11 cellular contexts compared by ENCODE assay signal in the genomic region with DNA sequence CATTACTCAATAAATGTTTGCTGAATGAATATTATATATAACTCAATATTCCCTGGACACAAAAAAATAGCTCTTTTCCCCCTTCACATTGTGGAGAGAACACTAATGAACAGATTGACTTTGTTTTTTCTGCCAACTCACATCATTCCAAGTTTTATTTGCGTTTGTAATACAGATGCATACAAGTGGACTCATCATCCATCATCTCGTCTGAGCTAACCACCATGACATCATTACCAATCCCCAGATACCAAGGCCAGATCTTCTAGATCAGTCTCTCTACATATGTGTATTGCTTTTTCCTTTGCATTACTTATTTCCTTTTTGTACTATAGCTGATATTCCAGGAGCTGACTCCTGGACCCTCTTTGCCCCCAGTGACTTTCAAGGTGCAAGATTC.
A peak's percentile ranks its signal among the peaks of the same experiment; 100 is the strongest.
DNase-seq lines count a peak whose midpoint lies in the region; ATAC-seq and TF ChIP-seq lines count a peak whose summit lies in the region.
"Had no signal": no experiment of that assay in that cellular context is flagged by ENCODE, and none has a peak within 500 bp of the region (broad histone marks: within the 10 kb centered on the region; RNA-seq: fewer than 3 reads in every experiment).

No MANE protein-coding gene starts in this region.

- H3K9ac ChIP-seq in GM23248 (no peak overlapping the region), SK-N-SH (no peak overlapping the region), parathyroid adenoma (no peak overlapping the region)

- no peak for ATAC-seq in GM18520 (IDR thresholded peaks at IDR 0.05; ENCODE audit: unreplicated experiment)
- ATAC-seq: CD8-positive, alpha-beta T cell had no signal

- no peak overlapping the region; the same call in 1 of the 2 replicates for H3K27ac ChIP-seq in GM23248
- H3K27ac ChIP-seq in SK-N-SH (ENCODE audit: low read depth in 2 of 2, low read length in 1 of 2): peak overlapping the region in 1 of 2 experiments; percentile 33; a peak in 1 of 4 replicates
- peak overlapping the region; percentile 4 for H3K27ac ChIP-seq in parathyroid adenoma
- no peak overlapping the region for H3K27ac ChIP-seq in WERI-Rb-1

- H3K9me2 ChIP-seq in GM23248 (ENCODE audit: insufficient read depth) (no peaks in the 10 kb centered on the region), SK-N-SH (no peaks in the 10 kb centered on the region)

- H3K27me3 ChIP-seq in GM23248 (replicated peaks; ENCODE audit: insufficient read depth) (no peaks in the 10 kb centered on the region), SK-N-SH (ENCODE audit: insufficient read depth) (no peaks in the 10 kb centered on the region), parathyroid adenoma (ENCODE audit: control insufficient read depth, insufficient read depth, low read length) (no peaks in the 10 kb centered on the region), WERI-Rb-1 (ENCODE audit: insufficient read depth, low read depth, severe bottlenecking) (no peaks in the 10 kb centered on the region)

- WGBS in GM23248 (ENCODE audit: low coverage in 1 of 2, low lambda C conversion rate in 2 of 2, missing lambda C conversion rate in 2 of 2), 2 experiments: 0 to 8% methylated on average over 2 of the region's 2 CpGs
- WGBS in SK-N-SH (ENCODE audit: low lambda C conversion rate): 38% methylated on average over 2 of the region's 2 CpGs

- no peak overlapping the region for H3K4me3 ChIP-seq in GM23248
- H3K4me3 ChIP-seq in SK-N-SH (ENCODE audit: low read depth in 2 of 2, low read length in 1 of 2): no peak overlapping the region
- H3K4me3 ChIP-seq in fibroblast of pulmonary artery (replicated peaks; ENCODE audit: low read depth, low read length): no peak overlapping the region
- H3K4me3 ChIP-seq in parathyroid adenoma (ENCODE audit: low read depth, low read length): no peak overlapping the region
- H3K4me3 ChIP-seq in WERI-Rb-1 (ENCODE audit: low read depth, low read length): no peak overlapping the region

- POLR2A ChIA-PET in SK-N-SH (lab: Yijun Ruan, JAX): interaction anchor here (0.7 kb wide), 1 partner anchor 673 kb away, joined by 4 read pairs; no protein-coding TSS in a partner anchor

- H4K20me1 ChIP-seq in GM23248 (ENCODE audit: insufficient read depth) (no peaks in the 10 kb centered on the region), SK-N-SH (ENCODE audit: insufficient read depth) (no peaks in the 10 kb centered on the region)

- H3K79me2 ChIP-seq in GM23248 (ENCODE audit: insufficient read depth): no peaks in the 10 kb centered on the region
- H3K79me2 ChIP-seq in SK-N-SH (ENCODE audit: insufficient read depth): no peaks in the 10 kb centered on the region
- no peaks in the 10 kb centered on the region for H3K79me2 ChIP-seq in parathyroid adenoma

- H3K36me3 ChIP-seq in GM23248 (ENCODE audit: low read depth) (no peaks in the 10 kb centered on the region), SK-N-SH (replicated peaks in 1 of 2; ENCODE audit: control insufficient read depth in 1 of 2, insufficient read depth in 2 of 2, low read length in 1 of 2) (no peaks in the 10 kb centered on the region), parathyroid adenoma (ENCODE audit: control insufficient read depth, insufficient read depth, low read length) (no peaks in the 10 kb centered on the region), WERI-Rb-1 (no peaks in the 10 kb centered on the region)

- H3K9me3 ChIP-seq in GM23248 (ENCODE audit: low read depth): no peaks in the 10 kb centered on the region
- H3K9me3 ChIP-seq in SK-N-SH: no peaks in the 10 kb centered on the region
- no peaks in the 10 kb centered on the region for H3K9me3 ChIP-seq in parathyroid adenoma (ENCODE audit: control insufficient read depth, low read length)
- no peaks in the 10 kb centered on the region for H3K9me3 ChIP-seq in WERI-Rb-1 (ENCODE audit: severe bottlenecking)

- TF ChIP-seq CTCF in SK-N-SH (IDR thresholded peaks at IDR 0.05) (no peak), fibroblast of pulmonary artery (IDR thresholded peaks at IDR 0.05; ENCODE audit: low read length, missing control alignments) (no peak), parathyroid adenoma (IDR thresholded peaks at IDR 0.05) (no peak), WERI-Rb-1 (IDR thresholded peaks at IDR 0.05; ENCODE audit: low read depth, low read length) (no peak)

- H3K4me2 ChIP-seq in GM23248 (ENCODE audit: unreplicated experiment): peak overlapping the region; percentile 15
- no peak overlapping the region for H3K4me2 ChIP-seq in SK-N-SH
- no peak overlapping the region for H3K4me2 ChIP-seq in parathyroid adenoma (ENCODE audit: low read length)

- H2AFZ ChIP-seq in GM23248 (no peak overlapping the region), SK-N-SH (ENCODE audit: low read depth) (no peak overlapping the region), parathyroid adenoma (peak overlapping the region; percentile 43)

- H3F3A ChIP-seq in GM23248 (ENCODE audit: insufficient read depth) (peaks cover 14% of the 10 kb centered on the region; the same call in 1 of the 2 replicates), SK-N-SH (replicated peaks; ENCODE audit: insufficient read depth) (no peaks in the 10 kb centered on the region)

- no peak for TF ChIP-seq EP300 in SK-N-SH (IDR thresholded peaks at IDR 0.05; ENCODE audit: borderline replicate concordance in 1 of 2, low read depth in 1 of 2, low read length in 1 of 2)

- in situ Hi-C loops in GM23248 (cut with MboI): no loop called here

- DNase-seq in GM23248 (peak; percentile 69), SK-N-SH (no peak), fibroblast of pulmonary artery (ENCODE audit: low read depth) (peak; percentile 61), WERI-Rb-1 (no peak), A172 (ENCODE audit: low spot score) (no peak), iPS-NIHi7 (ENCODE audit: extremely low spot score) (no peak)
- DNase-seq: activated naive CD4-positive, alpha-beta T cell; CD8-positive, alpha-beta T cell; NCI-H774 had no signal

- H3K4me1 ChIP-seq in GM23248 (ENCODE audit: insufficient read depth) (peaks cover 15% of the 10 kb centered on the region), SK-N-SH (ENCODE audit: control insufficient read depth in 1 of 2, insufficient read depth in 2 of 2, low read depth in 1 of 2, low read length in 1 of 2) (peaks cover 0 to 17% of the 10 kb centered on the region in 2 experiments; a peak in 2 of 4 replicates), parathyroid adenoma (peaks cover 11% of the 10 kb centered on the region)

- CTCF ChIA-PET in SK-N-SH (lab: Yijun Ruan, JAX): interaction anchor here (0.6 to 1.7 kb wide), 2 partner anchors 21 to 23 kb away, joined by 3 to 5 read pairs; no protein-coding TSS in a partner anchor

- no peak for TF ChIP-seq RAD21 in SK-N-SH (IDR thresholded peaks at IDR 0.05; ENCODE audit: low read length)

TF ChIP-seq in SK-N-SH, 30 proteins besides CTCF, POLR2A, EP300 and RAD21 (continues in another document):
- TF ChIP-seq EZH2phosphoT487 (IDR thresholded peaks at IDR 0.05; ENCODE audit: borderline replicate concordance, low read depth) (no peak), GATA2 (CRISPR knock-in tag; IDR thresholded peaks at IDR 0.05) (no peak), TCF12 (IDR thresholded peaks at IDR 0.05) (peak; percentile 67; the same call in 1 of the 2 replicates), MXI1 (IDR thresholded peaks at IDR 0.05; ENCODE audit: low read depth, low read length) (no peak), TEAD4 (IDR thresholded peaks at IDR 0.05; ENCODE audit: borderline replicate concordance, insufficient read depth) (no peak), TAF1 (IDR thresholded peaks at IDR 0.05; ENCODE audit: borderline replicate concordance, low read depth, low read length) (no peak), RFX5 (IDR thresholded peaks at IDR 0.05; ENCODE audit: low read length) (no peak), GABPA (IDR thresholded peaks at IDR 0.05; ENCODE audit: low read depth) (no peak), JUND (IDR thresholded peaks at IDR 0.05) (peak; percentile 30; the same call in 1 of the 2 replicates), YY1 (IDR thresholded peaks at IDR 0.05; ENCODE audit: low read depth) (no peak), RCOR1 (IDR thresholded peaks at IDR 0.05; ENCODE audit: low read length) (no peak), NFIC (IDR thresholded peaks at IDR 0.05; ENCODE audit: borderline replicate concordance) (peak; percentile 28; the same call in 1 of the 2 replicates), FOXM1 (IDR thresholded peaks at IDR 0.05; ENCODE audit: low read depth) (no peak), FOSL2 (IDR thresholded peaks at IDR 0.05; ENCODE audit: borderline replicate concordance, low read depth) (no peak), POLR2AphosphoS5 (IDR thresholded peaks at IDR 0.05; ENCODE audit: low read depth, low read length) (no peak), SIN3A (IDR thresholded peaks at IDR 0.05; ENCODE audit: borderline replicate concordance, low read depth, low read length) (no peak), CHD2 (IDR thresholded peaks at IDR 0.05; ENCODE audit: low read length, partially characterized antibody) (no peak), FOXJ3 (CRISPR knock-in tag; IDR thresholded peaks at IDR 0.05) (no peak)
- TF ChIP-seq, protein P1, sequence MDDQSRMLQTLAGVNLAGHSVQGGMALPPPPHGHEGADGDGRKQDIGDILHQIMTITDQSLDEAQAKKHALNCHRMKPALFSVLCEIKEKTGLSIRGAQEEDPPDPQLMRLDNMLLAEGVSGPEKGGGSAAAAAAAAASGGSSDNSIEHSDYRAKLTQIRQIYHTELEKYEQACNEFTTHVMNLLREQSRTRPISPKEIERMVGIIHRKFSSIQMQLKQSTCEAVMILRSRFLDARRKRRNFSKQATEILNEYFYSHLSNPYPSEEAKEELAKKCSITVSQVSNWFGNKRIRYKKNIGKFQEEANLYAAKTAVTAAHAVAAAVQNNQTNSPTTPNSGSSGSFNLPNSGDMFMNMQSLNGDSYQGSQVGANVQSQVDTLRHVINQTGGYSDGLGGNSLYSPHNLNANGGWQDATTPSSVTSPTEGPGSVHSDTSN (IDR thresholded peaks at IDR 0.05): peak; percentile 89
- TF ChIP-seq, protein P2, sequence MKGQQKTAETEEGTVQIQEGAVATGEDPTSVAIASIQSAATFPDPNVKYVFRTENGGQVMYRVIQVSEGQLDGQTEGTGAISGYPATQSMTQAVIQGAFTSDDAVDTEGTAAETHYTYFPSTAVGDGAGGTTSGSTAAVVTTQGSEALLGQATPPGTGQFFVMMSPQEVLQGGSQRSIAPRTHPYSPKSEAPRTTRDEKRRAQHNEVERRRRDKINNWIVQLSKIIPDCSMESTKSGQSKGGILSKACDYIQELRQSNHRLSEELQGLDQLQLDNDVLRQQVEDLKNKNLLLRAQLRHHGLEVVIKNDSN (IDR thresholded peaks at IDR 0.05; ENCODE audit: borderline replicate concordance, low read depth): no peak

Comparison
In these comparisons a context has a peak if more than half of its experiments do, and no peak if none do; other contexts are left out.
1. DNase-seq: peak in GM23248 (single experiment) and fibroblast of pulmonary artery (single experiment); none in SK-N-SH (single experiment), WERI-Rb-1 (single experiment), A172 (single experiment) and iPS-NIHi7 (single experiment).